In the genomic region with DNA sequence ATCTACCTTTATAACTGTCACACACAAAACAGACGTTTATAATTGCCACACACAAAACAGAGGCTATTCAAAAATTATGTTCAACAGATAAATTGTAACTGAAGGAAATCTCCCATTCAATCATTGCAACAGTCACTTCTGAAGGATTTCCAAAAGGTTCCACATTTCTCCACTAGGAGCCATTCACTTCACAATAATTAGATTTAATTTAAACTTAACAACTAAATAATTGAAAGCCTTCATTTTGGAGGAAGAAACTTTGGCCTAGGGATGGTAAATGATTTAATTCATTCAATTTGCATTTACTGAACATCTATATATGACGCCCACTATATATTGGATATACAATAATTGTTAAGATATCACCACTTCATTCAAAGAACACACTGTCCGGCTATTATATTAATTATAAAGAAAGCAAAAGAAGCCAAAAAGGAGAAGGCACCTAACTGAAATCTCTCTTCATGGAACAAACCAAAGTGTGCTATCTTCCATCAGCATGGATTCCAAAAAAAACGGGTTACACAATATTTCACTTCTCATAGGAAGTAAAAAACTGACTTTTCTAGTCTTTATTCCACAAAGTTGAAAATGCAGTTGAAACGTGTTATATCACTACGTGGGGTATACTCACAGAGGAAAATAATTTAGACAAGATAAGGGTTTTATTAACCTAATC, we compare ENCODE assay signal across 9 cellular contexts. TPM values are rescaled to one million over a fixed set of nuclear protein-coding genes. Genes with fewer than 3 reads are reported as not detected.
DNase-seq lines count a peak whose midpoint lies in the region; ATAC-seq, FAIRE-seq and TF ChIP-seq lines count a peak whose summit lies in the region.
"Had no signal": no experiment of that assay in that cellular context is flagged by ENCODE, and none has a peak within 500 bp of the region (broad histone marks: within the 10 kb centered on the region; RNA-seq: fewer than 3 reads in every experiment).

No MANE protein-coding gene starts in this region.

- no peaks in the 10 kb centered on the region for H4K20me1 ChIP-seq in GM23248 (ENCODE audit: insufficient read depth)
- H4K20me1 ChIP-seq in keratinocyte (ENCODE audit: control insufficient read depth, extremely low read depth, insufficient read depth, low read length): no peaks in the 10 kb centered on the region

- H3K9me3 ChIP-seq in GM23248 (ENCODE audit: low read depth): no peaks in the 10 kb centered on the region
- H3K9me3 ChIP-seq in keratinocyte (ENCODE audit: control insufficient read depth, low read depth, low read length): no peaks in the 10 kb centered on the region
- H3K9me3 ChIP-seq: tibial nerve had no signal

- ATAC-seq in WTC11 (no peak), HG03280 (IDR thresholded peaks at IDR 0.05; ENCODE audit: unreplicated experiment) (no peak), GM21367 (IDR thresholded peaks at IDR 0.05; ENCODE audit: unreplicated experiment) (no peak)

- H3K9me3 Mint-ChIP-seq in WTC11: no peaks in the 10 kb centered on the region

- H3K4me2 ChIP-seq in GM23248 (ENCODE audit: unreplicated experiment) (peak overlapping the region; percentile 89), keratinocyte (ENCODE audit: control insufficient read depth, extremely low read depth, insufficient read depth, low read depth, low read length) (peak overlapping the region; percentile 99)

- H3K27me3 Mint-ChIP-seq in WTC11 (ENCODE audit: low read depth): peaks cover 5% of the 10 kb centered on the region; the same call in 1 of the 2 replicates

- H3K36me3 ChIP-seq in GM23248 (ENCODE audit: low read depth): peaks cover 18% of the 10 kb centered on the region
- peaks cover 0 to 3% of the 10 kb centered on the region in 2 experiments for H3K36me3 ChIP-seq in keratinocyte (ENCODE audit: control insufficient read depth in 2 of 2, extremely low read depth in 1 of 2, insufficient read depth in 2 of 2, low read length in 2 of 2)

- H3K4me3 ChIP-seq in GM23248 (peak overlapping the region; percentile 94), keratinocyte (ENCODE audit: control insufficient read depth in 2 of 3, extremely low read depth in 1 of 3, insufficient read depth in 2 of 3, low read depth in 1 of 3, low read length in 3 of 3) (peak overlapping the region in 2 of 3 experiments; percentile 98)

- 0 out of 2 replicates have a peak overlapping the region, but pooled peaks have one; percentile 96 for H2AFZ ChIP-seq in GM23248
- no peak overlapping the region for H2AFZ ChIP-seq in keratinocyte (ENCODE audit: control insufficient read depth, low read length)

- H3F3A ChIP-seq in GM23248 (ENCODE audit: insufficient read depth): 0 out of 2 replicates have a peak, but pooled peaks cover 8% of the 10 kb centered on the region

- peaks cover 15% of the 10 kb centered on the region for H3K36me3 Mint-ChIP-seq in WTC11

- H3K9me1 ChIP-seq in keratinocyte (ENCODE audit: control insufficient read depth, extremely low read depth, insufficient read depth, low read length): peaks cover 3% of the 10 kb centered on the region

- FAIRE-seq in keratinocyte (lab: Jason Lieb, UNC): no peak

- peaks cover 68% of the 10 kb centered on the region for H3K79me2 ChIP-seq in GM23248 (ENCODE audit: insufficient read depth)
- H3K79me2 ChIP-seq in keratinocyte (ENCODE audit: control insufficient read depth, insufficient read depth, low read length): peaks cover 65% of the 10 kb centered on the region

- peak overlapping the region; percentile 95 for H3K4me3 Mint-ChIP-seq in WTC11

- POLR2A ChIA-PET in WTC11 (lab: Charles Lee): no interaction called here

- TF ChIP-seq CTCF in WTC11 (IDR thresholded peaks at IDR 0.05): no peak
- no peak for TF ChIP-seq CTCF in keratinocyte (optimal IDR thresholded peaks at IDR 0.05 in 1 of 3, IDR thresholded peaks at IDR 0.05 in 1 of 3, conservative IDR thresholded peaks at IDR 0.05 in 1 of 3; ENCODE audit: extremely low read depth in 1 of 3, insufficient read depth in 2 of 3, low read length in 3 of 3)

- CTCF ChIA-PET in WTC11 (lab: Charles Lee): no interaction called here

- H3K4me1 ChIP-seq in GM23248 (ENCODE audit: insufficient read depth) (peaks cover 27% of the 10 kb centered on the region), keratinocyte (ENCODE audit: control insufficient read depth, extremely low read depth, insufficient read depth, low read length) (peaks cover 23% of the 10 kb centered on the region)

- in situ Hi-C loops in GM23248 (cut with MboI): no loop called here

- H3K4me1 Mint-ChIP-seq in WTC11: peaks cover 26% of the 10 kb centered on the region

- H3K27ac Mint-ChIP-seq in WTC11: 0 out of 2 replicates have a peak overlapping the region, but pooled peaks have one; percentile 54

- dilution Hi-C loops in keratinocyte (cut with MboI; ENCODE audit: extremely low pct_ligation_motif_present, low sequenced_read_pairs): no loop called here

- 82 to 86% methylated on average over 6 of the region's 6 CpGs for WGBS in GM23248 (ENCODE audit: low coverage in 1 of 2, low lambda C conversion rate in 2 of 2, missing lambda C conversion rate in 2 of 2), 2 experiments

- H3K9ac ChIP-seq in GM23248 (peak overlapping the region; percentile 94), keratinocyte (ENCODE audit: control insufficient read depth, extremely low read depth, insufficient read depth, low read length) (no peak overlapping the region)

- H3K27ac ChIP-seq in GM23248: no peak overlapping the region
- peak overlapping the region; percentile 39 for H3K27ac ChIP-seq in keratinocyte (ENCODE audit: control insufficient read depth, insufficient read depth, low read length)

- no peaks in the 10 kb centered on the region for H3K9me2 ChIP-seq in GM23248 (ENCODE audit: insufficient read depth)

- no peaks in the 10 kb centered on the region for H3K27me3 ChIP-seq in GM23248 (replicated peaks; ENCODE audit: insufficient read depth)
- no peaks in the 10 kb centered on the region for H3K27me3 ChIP-seq in keratinocyte (ENCODE audit: control insufficient read depth, extremely low read depth, insufficient read depth, low read length)
- H3K27me3 ChIP-seq: tibial nerve had no signal

- peak; percentile 14 to 31 for DNase-seq in AML-193 (lab: John Stamatoyannopoulos, UW)
- DNase-seq in GM23248: peak; percentile 26
- no peak for DNase-seq in WTC11 (ENCODE audit: low spot score)
- DNase-seq in keratinocyte (ENCODE audit: low read depth, low spot score): no peak
- DNase-seq in NCI-H345 (lab: John Stamatoyannopoulos, UW): no peak
- no peak for DNase-seq in AG08395 (ENCODE audit: low spot score)

TF ChIP-seq in WTC11, 78 proteins besides CTCF, POLR2A, EP300 and RAD21:
- TF ChIP-seq, protein P1, sequence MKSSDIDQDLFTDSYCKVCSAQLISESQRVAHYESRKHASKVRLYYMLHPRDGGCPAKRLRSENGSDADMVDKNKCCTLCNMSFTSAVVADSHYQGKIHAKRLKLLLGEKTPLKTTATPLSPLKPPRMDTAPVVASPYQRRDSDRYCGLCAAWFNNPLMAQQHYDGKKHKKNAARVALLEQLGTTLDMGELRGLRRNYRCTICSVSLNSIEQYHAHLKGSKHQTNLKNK (CRISPR knock-in tag; IDR thresholded peaks at IDR 0.05): no peak
- TF ChIP-seq, protein P2, sequence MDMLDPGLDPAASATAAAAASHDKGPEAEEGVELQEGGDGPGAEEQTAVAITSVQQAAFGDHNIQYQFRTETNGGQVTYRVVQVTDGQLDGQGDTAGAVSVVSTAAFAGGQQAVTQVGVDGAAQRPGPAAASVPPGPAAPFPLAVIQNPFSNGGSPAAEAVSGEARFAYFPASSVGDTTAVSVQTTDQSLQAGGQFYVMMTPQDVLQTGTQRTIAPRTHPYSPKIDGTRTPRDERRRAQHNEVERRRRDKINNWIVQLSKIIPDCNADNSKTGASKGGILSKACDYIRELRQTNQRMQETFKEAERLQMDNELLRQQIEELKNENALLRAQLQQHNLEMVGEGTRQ (CRISPR knock-in tag; IDR thresholded peaks at IDR 0.05): no peak

RNA-seq across cellular contexts. Expression of a gene that starts 1.7 kb away (rescaled TPM):
- total RNA-seq in GM23248 (2014; rRNA removed; shearing (Covaris generic)): 43.9 and 66.8 TPM in 2 replicates
- polyA plus RNA-seq in GM23248 (2016; fragmentation: Nextera tagmentation; extraction: Ambion mirVana): 52.4 and 52.8 TPM in 2 replicates
- 43.7 to 46.7 TPM (median 45.5 TPM) in 3 replicates for total RNA-seq in WTC11 (2021)
- 26.2 to 51.0 TPM (median 29.1 TPM) in 3 replicates for polyA plus RNA-seq in keratinocyte
- polyA plus RNA-seq in keratinocyte (2011; ENCODE audit: low read depth): 206 TPM
- 16.1 and 34.4 TPM in 2 replicates for polyA plus RNA-seq in keratinocyte (2011; cell fraction: cytosol; rRNA removed)
- 48.3 and 79.4 TPM in 2 replicates for polyA plus RNA-seq in keratinocyte (2011; cell fraction: nucleus; rRNA removed)
- polyA plus RNA-seq in keratinocyte (2012; ENCODE audit: low replicate concordance): 26.1 and 43.0 TPM in 2 replicates
- polyA minus RNA-seq in keratinocyte: 4.9 to 45.8 TPM (median 18.1 TPM) in 3 replicates
- 14.0 TPM for polyA minus RNA-seq in keratinocyte (2011; cell fraction: cytosol; rRNA and poly(A)+ RNA removed)
- 29.6 and 65.8 TPM in 2 replicates for polyA minus RNA-seq in keratinocyte (2011; cell fraction: nucleus; rRNA and poly(A)+ RNA removed)

RNA-seq across cellular contexts. Expression of a gene that starts 47.0 kb away (rescaled TPM):
- total RNA-seq in GM23248 (2014; rRNA removed; shearing (Covaris generic)): 1.1 TPM in 1 of 2 replicates, not detected in the other
- polyA plus RNA-seq in GM23248 (2016; fragmentation: Nextera tagmentation; extraction: Ambion mirVana) (0.39 and 0.56 TPM in 2 replicates), keratinocyte (0.10 to 0.31 TPM (median 0.16 TPM) in 3 replicates)
- total RNA-seq in WTC11 (2021): 0.52 to 1.1 TPM (median 1.0 TPM) in 3 replicates
- polyA plus RNA-seq in keratinocyte (2011; ENCODE audit: low read depth): 0.12 TPM
- 0.17 and 0.22 TPM in 2 replicates for polyA plus RNA-seq in keratinocyte (2011; cell fraction: cytosol; rRNA removed)
- 0.16 and 0.17 TPM in 2 replicates for polyA plus RNA-seq in keratinocyte (2011; cell fraction: nucleus; rRNA removed)
- polyA plus RNA-seq in keratinocyte (2012; ENCODE audit: low replicate concordance): 0.13 and 0.25 TPM in 2 replicates
- polyA minus RNA-seq in keratinocyte: 0.10 to 0.35 TPM (median 0.26 TPM) in 3 replicates
- polyA minus RNA-seq in keratinocyte (2011; cell fraction: cytosol; rRNA and poly(A)+ RNA removed): 0.58 TPM
- polyA minus RNA-seq in keratinocyte (2011; cell fraction: nucleus; rRNA and poly(A)+ RNA removed): 0.16 and 0.32 TPM in 2 replicates

RNA-seq across cellular contexts. Expression of a gene that starts 47.1 kb away (rescaled TPM):
- 79.4 and 93.9 TPM in 2 replicates for total RNA-seq in GM23248 (2014; rRNA removed; shearing (Covaris generic))
- polyA plus RNA-seq in GM23248 (2016; fragmentation: Nextera tagmentation; extraction: Ambion mirVana): 34.9 and 35.5 TPM in 2 replicates
- 44.5 to 54.2 TPM (median 45.6 TPM) in 3 replicates for total RNA-seq in WTC11 (2021)
- 11.7 to 39.4 TPM (median 23.8 TPM) in 3 replicates for polyA plus RNA-seq in keratinocyte
- 134 TPM for polyA plus RNA-seq in keratinocyte (2011; ENCODE audit: low read depth)
- polyA plus RNA-seq in keratinocyte (2011; cell fraction: cytosol; rRNA removed): 14.0 and 23.4 TPM in 2 replicates
- 11.7 and 16.1 TPM in 2 replicates for polyA plus RNA-seq in keratinocyte (2011; cell fraction: nucleus; rRNA removed)
- 26.8 and 38.1 TPM in 2 replicates for polyA plus RNA-seq in keratinocyte (2012; ENCODE audit: low replicate concordance)
- polyA minus RNA-seq in keratinocyte: 11.7 to 85.4 TPM (median 37.7 TPM) in 3 replicates
- polyA minus RNA-seq in keratinocyte (2011; cell fraction: cytosol; rRNA and poly(A)+ RNA removed): 33.4 TPM
- 40.6 and 51.3 TPM in 2 replicates for polyA minus RNA-seq in keratinocyte (2011; cell fraction: nucleus; rRNA and poly(A)+ RNA removed)

Comparison
In these comparisons a context has a peak if more than half of its experiments do, and no peak if none do; other contexts are left out.
1. DNase-seq: peak in AML-193 (2 of 2) and GM23248 (single experiment); none in WTC11 (single experiment), keratinocyte (single experiment), NCI-H345 (single experiment) and AG08395 (single experiment).